Comparison of ENCODE assay signal across 8 cellular contexts in genomic region chr1:243917863-243918565, GRCh38.
DNase-seq lines count a peak whose midpoint lies in the region; ATAC-seq and TF ChIP-seq lines count a peak whose summit lies in the region.

No MANE protein-coding gene starts in this region.

- H3K4me3 ChIP-seq in mammary epithelial cell (replicated peaks in 1 of 3; ENCODE audit: insufficient read depth in 1 of 3, low read depth in 2 of 3, low read length in 3 of 3), result peak overlapping the region; percentile 24 to 47 (median 44)
- H3K4me3 ChIP-seq in upper lobe of right lung, result peak overlapping the region; percentile 52

- no peaks in the 10 kb centered on the region for H3K36me3 Mint-ChIP-seq in activated naive CD4-positive, alpha-beta T cell treated with anti-CD3 and anti-CD28 coated beads, Interleukin-2, amount 10 ng/mL, durations not matched to agents 7 days and 5 days
- peaks cover 11 to 12% of the 10 kb centered on the region in 2 donors for H3K36me3 Mint-ChIP-seq in activated naive CD4-positive, alpha-beta T cell treated with anti-CD3 and anti-CD28 coated beads, Interleukin-2, amount 50 U/mL, for 72 hours

- dilution Hi-C loops in mammary epithelial cell (cut with HindIII; ENCODE audit: low sequenced_read_pairs), result no loop called here

- intact Hi-C loops in mammary epithelial cell (cut with micrococcal nuclease) (loop anchor here (2.0 kb wide), 1 partner anchor 347 kb away; no protein-coding TSS in a partner anchor), upper lobe of right lung (cut with DNase I) (no loop called here)

- CTCF ChIA-PET in activated naive CD4-positive, alpha-beta T cell treated with anti-CD3 and anti-CD28 coated beads, Interleukin-2, amount 10 ng/mL, durations not matched to agents 7 days and 5 days (lab: Charles Lee), result no interaction called here
- CTCF ChIA-PET in mammary epithelial cell (lab: Charles Lee; ENCODE audit: low non-redundant PET), result no interaction called here

- no TSS peak for BruUV-seq in mammary epithelial cell (replicated peaks; lab: Mats Ljungman, UMichigan)

- H3K4me3 Mint-ChIP-seq in activated naive CD4-positive, alpha-beta T cell treated with anti-CD3 and anti-CD28 coated beads, Interleukin-2, amount 10 ng/mL, durations not matched to agents 7 days and 5 days, result peak overlapping the region; percentile 74

- H3K4me1 Mint-ChIP-seq in activated naive CD4-positive, alpha-beta T cell treated with anti-CD3 and anti-CD28 coated beads, Interleukin-2, amount 10 ng/mL, durations not matched to agents 7 days and 5 days, result peaks cover 16% of the 10 kb centered on the region

- no peaks in the 10 kb centered on the region for H4K20me1 ChIP-seq in mammary epithelial cell (ENCODE audit: insufficient read depth, low read length)

- H3K36me3 ChIP-seq in mammary epithelial cell (ENCODE audit: insufficient read depth, low read length), result no peaks in the 10 kb centered on the region
- H3K36me3 ChIP-seq in upper lobe of right lung, result no peaks in the 10 kb centered on the region

- in situ Hi-C loops in mammary epithelial cell (cut with MboI; ENCODE audit: low sequenced_read_pairs in 2 of 2), result no loop called here

- H3K9ac ChIP-seq in mammary epithelial cell (ENCODE audit: insufficient read depth, low read length), result no peak overlapping the region

- peak overlapping the region; percentile 80 for H2AFZ ChIP-seq in mammary epithelial cell (ENCODE audit: low read depth, low read length)

- peaks cover 11% of the 10 kb centered on the region for H3K4me1 ChIP-seq in mammary epithelial cell (ENCODE audit: insufficient read depth, low read length)
- peaks cover 9% of the 10 kb centered on the region for H3K4me1 ChIP-seq in upper lobe of right lung

- no peak for ATAC-seq in activated naive CD4-positive, alpha-beta T cell treated with anti-CD3 and anti-CD28 coated beads, Interleukin-2, amount 50 U/mL, for 72 hours
- ATAC-seq in upper lobe of right lung (no peak), GM19035 (IDR thresholded peaks at IDR 0.05; ENCODE audit: unreplicated experiment) (no peak)

- no peaks in the 10 kb centered on the region for H3K27me3 ChIP-seq in mammary epithelial cell (ENCODE audit: insufficient read depth, low read length)
- peaks cover 31% of the 10 kb centered on the region for H3K27me3 ChIP-seq in upper lobe of right lung

- H3K9me3 Mint-ChIP-seq in activated naive CD4-positive, alpha-beta T cell treated with anti-CD3 and anti-CD28 coated beads, Interleukin-2, amount 10 ng/mL, durations not matched to agents 7 days and 5 days, result no peaks in the 10 kb centered on the region
- H3K9me3 Mint-ChIP-seq in activated naive CD4-positive, alpha-beta T cell treated with anti-CD3 and anti-CD28 coated beads, Interleukin-2, amount 50 U/mL, for 72 hours, result no peaks in the 10 kb centered on the region

- no peak for TF ChIP-seq CTCF in mammary epithelial cell (conservative IDR thresholded peaks at IDR 0.05 in 1 of 2, IDR thresholded peaks at IDR 0.05 in 1 of 2; ENCODE audit: extremely low read depth in 1 of 2, insufficient read depth in 1 of 2, low read depth in 1 of 2, low read length in 2 of 2)
- TF ChIP-seq CTCF in upper lobe of right lung (IDR thresholded peaks at IDR 0.05), result no peak

- H3K4me2 ChIP-seq in mammary epithelial cell (ENCODE audit: insufficient read depth, low read depth, low read length), result peak overlapping the region; percentile 89

- H3K27ac ChIP-seq in mammary epithelial cell (ENCODE audit: insufficient read depth, low read depth, low read length), result no peak overlapping the region
- H3K27ac ChIP-seq in upper lobe of right lung, result no peak overlapping the region

- 42% methylated on average over 10 of the region's 10 CpGs for WGBS in mammary epithelial cell (ENCODE audit: low coverage, missing lambda C conversion rate)

- no peak for DNase-seq in activated naive CD4-positive, alpha-beta T cell treated with anti-CD3 and anti-CD28 coated beads, Interleukin-2, amount 10 ng/mL, durations not matched to agents 7 days and 5 days
- DNase-seq in activated naive CD4-positive, alpha-beta T cell treated with anti-CD3 and anti-CD28 coated beads, Interleukin-2, amount 50 U/mL, for 72 hours (ENCODE audit: low spot score in 2 of 2), result no peak
- no peak for DNase-seq in mammary epithelial cell
- DNase-seq in lung microvascular endothelial cell (ENCODE audit: low read depth in 2 of 2), result peak; percentile 19 to 61
- no peak for DNase-seq in upper lobe of right lung
- no peak for DNase-seq in NOMO-1 treated with DMSO at 0.1 percent for 48 hours (lab: John Stamatoyannopoulos, UW; ENCODE audit: unreplicated experiment)
- no peak for DNase-seq in A172 (ENCODE audit: low spot score)

- H3K79me2 ChIP-seq in mammary epithelial cell (ENCODE audit: insufficient read depth, low read length), result no peaks in the 10 kb centered on the region

- H3K9me3 ChIP-seq in mammary epithelial cell (replicated peaks; ENCODE audit: insufficient read depth, low read length) (no peaks in the 10 kb centered on the region), upper lobe of right lung (no peaks in the 10 kb centered on the region)

- no peak overlapping the region for H3K27ac Mint-ChIP-seq in activated naive CD4-positive, alpha-beta T cell treated with anti-CD3 and anti-CD28 coated beads, Interleukin-2, amount 10 ng/mL, durations not matched to agents 7 days and 5 days
- no peak overlapping the region for H3K27ac Mint-ChIP-seq in activated naive CD4-positive, alpha-beta T cell treated with anti-CD3 and anti-CD28 coated beads, Interleukin-2, amount 50 U/mL, for 72 hours

- H3K27me3 Mint-ChIP-seq in activated naive CD4-positive, alpha-beta T cell treated with anti-CD3 and anti-CD28 coated beads, Interleukin-2, amount 10 ng/mL, durations not matched to agents 7 days and 5 days, result peaks cover 35% of the 10 kb centered on the region

Comparison
In these comparisons a context has a peak if more than half of its experiments do, and no peak if none do; other contexts are left out.
1. DNase-seq: peak in lung microvascular endothelial cell (2 of 2); none in activated naive CD4-positive, alpha-beta T cell treated with anti-CD3 and anti-CD28 coated beads, Interleukin-2, amount 10 ng/mL, durations not matched to agents 7 days and 5 days (single experiment), activated naive CD4-positive, alpha-beta T cell treated with anti-CD3 and anti-CD28 coated beads, Interleukin-2, amount 50 U/mL, for 72 hours (0 of 2), mammary epithelial cell (single experiment), upper lobe of right lung (single experiment), NOMO-1 treated with DMSO at 0.1 percent for 48 hours (single experiment) and A172 (single experiment).